In the genomic region with DNA sequence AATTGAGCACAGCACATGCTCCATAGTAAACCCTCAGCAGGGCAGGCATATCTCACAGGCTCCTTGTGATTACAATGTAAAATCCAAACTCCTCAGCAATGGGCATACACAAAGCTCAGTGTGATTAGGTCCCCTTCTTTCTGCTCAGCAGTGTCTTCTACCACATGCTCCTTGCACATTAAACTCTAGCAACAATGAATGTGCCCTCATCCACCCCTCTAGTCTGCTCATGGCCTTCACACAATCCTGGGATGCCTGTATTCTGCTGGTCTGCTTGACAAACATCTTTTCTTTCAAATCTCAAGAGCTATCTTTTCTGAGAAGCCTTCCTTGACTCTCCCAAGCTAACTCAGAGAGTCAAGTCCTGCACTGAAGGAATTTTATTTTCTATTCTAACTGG, we compare ENCODE assay signal across 1 cellular context.
TF ChIP-seq lines count a peak whose summit lies in the region.

No MANE protein-coding gene starts in this region.

TF ChIP-seq in GM12878, 131 proteins besides CTCF, POLR2A, EP300 and RAD21:
- TF ChIP-seq, protein P1, sequence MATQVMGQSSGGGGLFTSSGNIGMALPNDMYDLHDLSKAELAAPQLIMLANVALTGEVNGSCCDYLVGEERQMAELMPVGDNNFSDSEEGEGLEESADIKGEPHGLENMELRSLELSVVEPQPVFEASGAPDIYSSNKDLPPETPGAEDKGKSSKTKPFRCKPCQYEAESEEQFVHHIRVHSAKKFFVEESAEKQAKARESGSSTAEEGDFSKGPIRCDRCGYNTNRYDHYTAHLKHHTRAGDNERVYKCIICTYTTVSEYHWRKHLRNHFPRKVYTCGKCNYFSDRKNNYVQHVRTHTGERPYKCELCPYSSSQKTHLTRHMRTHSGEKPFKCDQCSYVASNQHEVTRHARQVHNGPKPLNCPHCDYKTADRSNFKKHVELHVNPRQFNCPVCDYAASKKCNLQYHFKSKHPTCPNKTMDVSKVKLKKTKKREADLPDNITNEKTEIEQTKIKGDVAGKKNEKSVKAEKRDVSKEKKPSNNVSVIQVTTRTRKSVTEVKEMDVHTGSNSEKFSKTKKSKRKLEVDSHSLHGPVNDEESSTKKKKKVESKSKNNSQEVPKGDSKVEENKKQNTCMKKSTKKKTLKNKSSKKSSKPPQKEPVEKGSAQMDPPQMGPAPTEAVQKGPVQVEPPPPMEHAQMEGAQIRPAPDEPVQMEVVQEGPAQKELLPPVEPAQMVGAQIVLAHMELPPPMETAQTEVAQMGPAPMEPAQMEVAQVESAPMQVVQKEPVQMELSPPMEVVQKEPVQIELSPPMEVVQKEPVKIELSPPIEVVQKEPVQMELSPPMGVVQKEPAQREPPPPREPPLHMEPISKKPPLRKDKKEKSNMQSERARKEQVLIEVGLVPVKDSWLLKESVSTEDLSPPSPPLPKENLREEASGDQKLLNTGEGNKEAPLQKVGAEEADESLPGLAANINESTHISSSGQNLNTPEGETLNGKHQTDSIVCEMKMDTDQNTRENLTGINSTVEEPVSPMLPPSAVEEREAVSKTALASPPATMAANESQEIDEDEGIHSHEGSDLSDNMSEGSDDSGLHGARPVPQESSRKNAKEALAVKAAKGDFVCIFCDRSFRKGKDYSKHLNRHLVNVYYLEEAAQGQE (IDR thresholded peaks at IDR 0.05; ENCODE audit: low read depth, low read length) = no peak
- TF ChIP-seq RB1 (IDR thresholded peaks at IDR 0.05; ENCODE audit: borderline replicate concordance) = no peak
- no peak for TF ChIP-seq IKZF1 (conservative IDR thresholded peaks at IDR 0.05)
- no peak for TF ChIP-seq ATF7 (IDR thresholded peaks at IDR 0.05; ENCODE audit: low read depth)
- TF ChIP-seq RELB (IDR thresholded peaks at IDR 0.05; ENCODE audit: low read depth) = no peak
- TF ChIP-seq, protein P2, sequence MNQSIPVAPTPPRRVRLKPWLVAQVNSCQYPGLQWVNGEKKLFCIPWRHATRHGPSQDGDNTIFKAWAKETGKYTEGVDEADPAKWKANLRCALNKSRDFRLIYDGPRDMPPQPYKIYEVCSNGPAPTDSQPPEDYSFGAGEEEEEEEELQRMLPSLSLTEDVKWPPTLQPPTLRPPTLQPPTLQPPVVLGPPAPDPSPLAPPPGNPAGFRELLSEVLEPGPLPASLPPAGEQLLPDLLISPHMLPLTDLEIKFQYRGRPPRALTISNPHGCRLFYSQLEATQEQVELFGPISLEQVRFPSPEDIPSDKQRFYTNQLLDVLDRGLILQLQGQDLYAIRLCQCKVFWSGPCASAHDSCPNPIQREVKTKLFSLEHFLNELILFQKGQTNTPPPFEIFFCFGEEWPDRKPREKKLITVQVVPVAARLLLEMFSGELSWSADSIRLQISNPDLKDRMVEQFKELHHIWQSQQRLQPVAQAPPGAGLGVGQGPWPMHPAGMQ (IDR thresholded peaks at IDR 0.05; ENCODE audit: borderline replicate concordance) = no peak
- TF ChIP-seq, protein P3, sequence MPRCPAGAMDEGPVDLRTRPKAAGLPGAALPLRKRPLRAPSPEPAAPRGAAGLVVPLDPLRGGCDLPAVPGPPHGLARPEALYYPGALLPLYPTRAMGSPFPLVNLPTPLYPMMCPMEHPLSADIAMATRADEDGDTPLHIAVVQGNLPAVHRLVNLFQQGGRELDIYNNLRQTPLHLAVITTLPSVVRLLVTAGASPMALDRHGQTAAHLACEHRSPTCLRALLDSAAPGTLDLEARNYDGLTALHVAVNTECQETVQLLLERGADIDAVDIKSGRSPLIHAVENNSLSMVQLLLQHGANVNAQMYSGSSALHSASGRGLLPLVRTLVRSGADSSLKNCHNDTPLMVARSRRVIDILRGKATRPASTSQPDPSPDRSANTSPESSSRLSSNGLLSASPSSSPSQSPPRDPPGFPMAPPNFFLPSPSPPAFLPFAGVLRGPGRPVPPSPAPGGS (IDR thresholded peaks at IDR 0.05; ENCODE audit: borderline replicate concordance, insufficient read depth, low read depth, low read length, poor library complexity, severe bottlenecking) = no peak
- no peak for TF ChIP-seq ZBTB4 (CRISPR knock-in tag; IDR thresholded peaks at IDR 0.05)
- no peak for TF ChIP-seq SMAD5 (IDR thresholded peaks at IDR 0.05; ENCODE audit: low read depth)
- TF ChIP-seq ZZZ3 (IDR thresholded peaks at IDR 0.05; ENCODE audit: control insufficient read depth, insufficient read length, low read depth) = no peak
- TF ChIP-seq, protein P4, sequence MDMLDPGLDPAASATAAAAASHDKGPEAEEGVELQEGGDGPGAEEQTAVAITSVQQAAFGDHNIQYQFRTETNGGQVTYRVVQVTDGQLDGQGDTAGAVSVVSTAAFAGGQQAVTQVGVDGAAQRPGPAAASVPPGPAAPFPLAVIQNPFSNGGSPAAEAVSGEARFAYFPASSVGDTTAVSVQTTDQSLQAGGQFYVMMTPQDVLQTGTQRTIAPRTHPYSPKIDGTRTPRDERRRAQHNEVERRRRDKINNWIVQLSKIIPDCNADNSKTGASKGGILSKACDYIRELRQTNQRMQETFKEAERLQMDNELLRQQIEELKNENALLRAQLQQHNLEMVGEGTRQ (IDR thresholded peaks at IDR 0.05; ENCODE audit: borderline replicate concordance, low read depth, low read length) = no peak
- no peak for TF ChIP-seq TCF7 (IDR thresholded peaks at IDR 0.05; ENCODE audit: borderline replicate concordance)
- no peak for TF ChIP-seq STAT1 (conservative IDR thresholded peaks at IDR 0.05)
- no peak for TF ChIP-seq RELA (IDR thresholded peaks at IDR 0.05; ENCODE audit: borderline replicate concordance, partially characterized antibody)
- no peak for TF ChIP-seq HDGF (IDR thresholded peaks at IDR 0.05)
- TF ChIP-seq MXI1 (IDR thresholded peaks at IDR 0.05; ENCODE audit: low read depth, low read length) = no peak
TF ChIP-seq in GM12878: peak in this region for 0.
